ENCODE assay signal across 8 cellular contexts in the genomic region with DNA sequence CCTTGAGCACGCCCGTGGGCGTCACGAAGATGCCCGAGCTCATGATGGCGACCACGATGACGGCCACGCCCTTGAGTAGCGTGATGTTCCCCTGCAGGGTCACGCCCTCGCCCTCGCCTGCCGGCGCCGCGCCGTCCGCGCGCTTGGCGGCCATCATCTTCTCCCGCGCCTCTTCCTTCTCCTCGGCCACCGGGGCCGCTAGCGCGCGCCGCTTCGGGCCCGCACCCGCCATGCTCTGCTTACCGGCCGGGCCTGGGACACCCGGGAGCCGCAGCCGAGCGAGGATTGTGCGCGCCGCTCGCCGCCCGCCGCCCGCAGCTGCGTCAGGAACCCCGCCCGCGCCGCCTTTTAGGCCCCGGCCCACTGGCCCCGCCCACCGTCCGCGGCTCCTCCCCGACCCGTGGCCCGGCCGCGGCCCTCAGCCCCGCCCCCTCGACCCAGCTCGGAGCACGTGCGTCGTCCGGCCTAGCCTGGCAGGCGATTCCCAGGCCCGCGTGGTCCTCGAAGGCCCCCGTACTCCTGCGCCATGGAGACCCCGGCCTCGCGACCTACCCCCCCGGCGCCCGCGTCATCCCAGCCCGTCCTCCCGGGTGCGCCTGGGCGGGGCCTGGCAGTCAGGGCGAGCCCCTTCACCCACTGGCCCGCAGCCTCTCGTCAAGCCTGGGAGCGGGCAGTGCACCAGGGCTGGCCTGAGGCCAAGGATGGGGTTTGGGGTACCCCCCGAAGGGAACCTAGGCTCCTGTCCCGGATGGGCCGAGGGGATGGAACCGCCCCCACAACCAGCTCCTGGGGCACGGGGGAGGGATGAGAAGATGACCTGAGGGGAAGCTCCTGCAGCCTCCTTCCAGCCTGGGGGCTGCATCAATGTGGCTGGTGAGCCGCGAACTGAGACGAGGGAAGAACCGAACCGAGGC.
A peak's percentile ranks its signal among the peaks of the same experiment; 100 is the strongest.
DNase-seq lines count a peak whose midpoint lies in the region; ATAC-seq, FAIRE-seq and TF ChIP-seq lines count a peak whose summit lies in the region.
"Not testable (repeated sequence)": the region's sequence is repeated elsewhere in the genome, so short reads cannot be mapped to it uniquely, and the experiment has no call there.

No MANE protein-coding gene starts in this region.

- not testable (repeated sequence) for H3K36me3 ChIP-seq in BE2C

- not testable (repeated sequence) for H3K4me1 ChIP-seq in BE2C

- peak overlapping the region; percentile 76 for H3K4me3 ChIP-seq in BE2C (ENCODE audit: low read depth, low read length)

- DNase-seq in BE2C (peak; percentile 100), GM19239 (ENCODE audit: insufficient read length, low spot score) (peak; percentile 82), NCI-H510A treated with DMSO at 0.1 percent for 48 hours (lab: John Stamatoyannopoulos, UW) (peak; percentile 98)
- peak; percentile 99 for DNase-seq in activated CD4-positive, alpha-beta T cell treated with anti-CD3 and anti-CD28 coated beads for 4 hours
- DNase-seq in stimulated activated CD4-positive, alpha-beta T cell treated with anti-CD3 and anti-CD28 coated beads, Interleukin-1b, Interleukin-23, amount 100 ng/mL, for 24 hours (ENCODE audit: low read depth in 4 of 4, low spot score in 1 of 4): peak; percentile 97 to 100 (median 98)

- FAIRE-seq in GM19239 (lab: Jason Lieb, UNC): not testable (repeated sequence)

- not testable (repeated sequence) for TF ChIP-seq CTCF in BE2C (IDR thresholded peaks at IDR 0.05; ENCODE audit: low read depth, low read length)

- ATAC-seq in HG03439 (IDR thresholded peaks at IDR 0.05; ENCODE audit: unreplicated experiment): peak; percentile 63

- H3K27ac ChIP-seq in cingulate gyrus (ENCODE audit: low read depth, low read length) (peak overlapping the region; percentile 83), layer of hippocampus (ENCODE audit: low read depth, low read length) (peak overlapping the region; percentile 89)

- H3K27me3 ChIP-seq in BE2C; layer of hippocampus (ENCODE audit: control insufficient read depth, insufficient read depth, low read length): not testable (repeated sequence)

- H3K9me3 ChIP-seq in BE2C: not testable (repeated sequence)

Comparison
In these comparisons a context has a peak if more than half of its experiments do, and no peak if none do; other contexts are left out.
1. Peak in every context shown above with its lines: DNase-seq, ATAC-seq, H3K4me3 ChIP-seq and H3K27ac ChIP-seq.